Comparison of ENCODE assay signal across 16 cellular contexts in genomic region chr3:117285721-117286120, GRCh38.
A peak's percentile ranks its signal among the peaks of the same experiment; 100 is the strongest.
DNase-seq lines count a peak whose midpoint lies in the region; ATAC-seq and TF ChIP-seq lines count a peak whose summit lies in the region.
"Had no signal": no experiment of that assay in that cellular context is flagged by ENCODE, and none has a peak within 500 bp of the region (broad histone marks: within the 10 kb centered on the region; RNA-seq: fewer than 3 reads in every experiment).

No MANE protein-coding gene starts in this region.

- DNase-seq in G401 (ENCODE audit: low spot score) (peak; percentile 7), NCI-H1694 (lab: John Stamatoyannopoulos, UW) (peak; percentile 28), medulla oblongata (ENCODE audit: extremely low spot score) (peak; percentile 43), esophagus muscularis mucosa (ENCODE audit: extremely low spot score) (no peak)
- DNase-seq: C1 segment of cervical spinal cord, GOT3, NCI-H1436, NCI-H2029 treated with DMSO at 0.1 percent for 48 hours, NCI-H510A, NCI-H774, SIG-M5 had no signal

- H3K4me1 ChIP-seq in esophagus muscularis mucosa, result peaks cover 0 to 4% (median 0%) of the 10 kb centered on the region in 4 donors

- no peak for TF ChIP-seq CTCF in VCaP (conservative IDR thresholded peaks at IDR 0.05)
- TF ChIP-seq CTCF in esophagus muscularis mucosa (IDR thresholded peaks at IDR 0.05), result no peak

- 34% methylated on average over 4 of the region's 4 CpGs for WGBS in esophagus muscularis mucosa

- no peaks in the 10 kb centered on the region for H3K27me3 ChIP-seq in esophagus muscularis mucosa

- no peak for TF ChIP-seq EP300 in esophagus muscularis mucosa (IDR thresholded peaks at IDR 0.05)

- H3K27ac ChIP-seq in VCaP, result peak overlapping the region; percentile 57; the same call in 1 of the 2 replicates
- no peak overlapping the region for H3K27ac ChIP-seq in esophagus muscularis mucosa (replicated peaks in 1 of 4)

- in situ Hi-C loops in G401 (cut with HindIII; ENCODE audit: low sequenced_read_pairs), result no loop called here

- TF ChIP-seq POLR2A in esophagus muscularis mucosa (IDR thresholded peaks at IDR 0.05; ENCODE audit: low read depth), result no peak

- ATAC-seq in HG02870 (IDR thresholded peaks at IDR 0.05; ENCODE audit: unreplicated experiment) (no peak), GM21529 (IDR thresholded peaks at IDR 0.05; ENCODE audit: unreplicated experiment) (no peak)
- ATAC-seq: HCT116, K562 had no signal

- H3K4me3 ChIP-seq in esophagus muscularis mucosa, result no peak overlapping the region
- H3K4me3 ChIP-seq: K562 had no signal

- intact Hi-C loops in esophagus muscularis mucosa (cut with DNase I), result no loop called here

- H3K9me3 ChIP-seq in esophagus muscularis mucosa, result no peaks in the 10 kb centered on the region

- no peaks in the 10 kb centered on the region for H3K36me3 ChIP-seq in esophagus muscularis mucosa
